Comparison of ENCODE assay signal across 27 cellular contexts in the genomic region with DNA sequence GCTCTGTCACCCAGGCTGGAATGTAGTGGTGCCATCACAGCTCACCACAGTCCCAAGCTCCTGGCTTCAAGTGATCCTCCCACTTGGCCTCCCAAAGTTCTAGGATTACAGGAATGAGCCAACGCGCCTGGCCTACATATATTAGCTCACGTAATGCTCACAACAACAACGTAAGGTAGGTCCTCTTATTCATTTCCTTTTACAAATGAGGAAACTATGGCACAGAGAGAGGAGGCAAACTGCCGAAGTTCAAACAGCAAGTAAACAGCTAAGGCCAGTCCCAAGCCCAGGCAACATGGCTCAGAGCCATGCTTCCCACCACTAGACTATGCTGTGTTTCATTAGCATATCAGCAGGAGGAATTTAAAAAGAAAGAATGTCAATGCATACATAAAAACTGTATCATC.
A peak's percentile ranks its signal among the peaks of the same experiment; 100 is the strongest.
DNase-seq lines count a peak whose midpoint lies in the region; ATAC-seq and TF ChIP-seq lines count a peak whose summit lies in the region.
"Had no signal": no experiment of that assay in that cellular context is flagged by ENCODE, and none has a peak within 500 bp of the region (broad histone marks: within the 10 kb centered on the region; RNA-seq: fewer than 3 reads in every experiment).

No MANE protein-coding gene starts in this region.

- DNase-seq in MCF 10A (ENCODE audit: unreplicated experiment): peak; percentile 33
- DNase-seq in mammary epithelial cell: no peak
- no peak for DNase-seq in endodermal cell
- DNase-seq in left colon: peak; percentile 41 to 59
- DNase-seq in SW480 (ENCODE audit: low spot score): no peak
- DNase-seq in mesenteric fat pad (ENCODE audit: low spot score): no peak
- DNase-seq: activated CD4-positive, alpha-beta T cell treated with anti-CD3 and anti-CD28 coated beads for 4 hours; activated CD8-positive, alpha-beta memory T cell treated with anti-CD3 and anti-CD28 coated beads for 24 hours; activated effector memory CD4-positive, alpha-beta T cell treated with Interleukin-2 at 50 U/mL for 16 hours; activated naive CD8-positive, alpha-beta T cell treated with anti-CD3 and anti-CD28 coated beads, Interleukin-2, amount 10 ng/mL, durations not matched to agents 7 days and 5 days; BE2C; central memory CD4-positive, alpha-beta T cell; dermis blood vessel endothelial cell; DMS79 treated with DMSO at 0.1 percent for 48 hours; glutamatergic neuron; HCEC 1CT; NCI-H1694; NCI-H510A; stimulated activated naive CD4-positive, alpha-beta T cell treated with Interleukin-2 at 50 U/mL for 16 hours; testis; uterus had no signal

- H3K4me2 ChIP-seq in mammary epithelial cell (ENCODE audit: insufficient read depth, low read depth, low read length): no peak overlapping the region

- H3K4me3 Mint-ChIP-seq in MCF 10A (ENCODE audit: unreplicated experiment): no peak overlapping the region
- no peak overlapping the region for H3K4me3 Mint-ChIP-seq in endodermal cell
- H3K4me3 Mint-ChIP-seq: activated naive CD8-positive, alpha-beta T cell treated with anti-CD3 and anti-CD28 coated beads, Interleukin-2, amount 10 ng/mL, durations not matched to agents 7 days and 5 days; T-helper 1 cell treated with Interleukin-12 subunit alpha and Interleukin-12 subunit beta and Interleukin-4 antibody, amounts not matched to agents 30 μg/mL and 1 μg/mL, for 36 hours had no signal

- 98% methylated on average over 5 of the region's 5 CpGs for WGBS in mammary epithelial cell (ENCODE audit: low coverage, missing lambda C conversion rate)
- 91 to 100% methylated on average over 4 to 5 of the region's 5 CpGs for WGBS in endodermal cell (ENCODE audit: insufficient coverage in 1 of 2, insufficient read length in 1 of 2), 2 experiments

- H3K27ac ChIP-seq in mammary epithelial cell (ENCODE audit: insufficient read depth, low read depth, low read length) (no peak overlapping the region), endodermal cell (ENCODE audit: low read depth, low read length) (no peak overlapping the region)
- H3K27ac ChIP-seq: ascending aorta, HL-60, prostate gland, testis, uterus had no signal

- TF ChIP-seq CTCF in MCF 10A (IDR thresholded peaks at IDR 0.05; ENCODE audit: unreplicated experiment) (no peak), mammary epithelial cell (conservative IDR thresholded peaks at IDR 0.05 in 1 of 2, IDR thresholded peaks at IDR 0.05 in 1 of 2; ENCODE audit: extremely low read depth in 1 of 2, insufficient read depth in 1 of 2, low read depth in 1 of 2, low read length in 2 of 2) (no peak), endodermal cell (conservative IDR thresholded peaks at IDR 0.05) (no peak)

- POLR2A ChIA-PET in MCF 10A (lab: Yijun Ruan, JAX): interaction anchor here (1.3 to 6.7 kb wide), 6 partner anchors 9 to 108 kb away, joined by 4 to 70 read pairs (median 14); no protein-coding TSS in a partner anchor

- H3K79me2 ChIP-seq in mammary epithelial cell (ENCODE audit: insufficient read depth, low read length): no peaks in the 10 kb centered on the region

- H3K4me1 Mint-ChIP-seq in MCF 10A (ENCODE audit: insufficient read depth, unreplicated experiment) (peaks cover 41% of the 10 kb centered on the region), endodermal cell (peaks cover 49% of the 10 kb centered on the region)
- H3K4me1 Mint-ChIP-seq: activated naive CD8-positive, alpha-beta T cell treated with anti-CD3 and anti-CD28 coated beads, Interleukin-2, amount 10 ng/mL, durations not matched to agents 7 days and 5 days had no signal

- H3K27me3 ChIP-seq in mammary epithelial cell (ENCODE audit: insufficient read depth, low read length) (no peaks in the 10 kb centered on the region), endodermal cell (ENCODE audit: control insufficient read depth, insufficient read depth, low read length, poor library complexity, severe bottlenecking) (no peaks in the 10 kb centered on the region)
- H3K27me3 ChIP-seq: ascending aorta, BE2C, testis, uterus had no signal

- intact Hi-C loops in MCF 10A (cut with micrococcal nuclease): no loop called here
- intact Hi-C loops in mammary epithelial cell (cut with micrococcal nuclease): loop anchor here (5.0 kb wide), 2 partner anchors 33 to 143 kb away; no protein-coding TSS in a partner anchor
- intact Hi-C loops in left colon (cut with DNase I, micrococcal nuclease): no loop called here

- no peak overlapping the region for H3K9ac ChIP-seq in mammary epithelial cell (ENCODE audit: insufficient read depth, low read length)
- H3K9ac ChIP-seq in endodermal cell (ENCODE audit: extremely low read depth, low read length, poor library complexity, severe bottlenecking): no peak overlapping the region

- H3K9me3 ChIP-seq in mammary epithelial cell (replicated peaks; ENCODE audit: insufficient read depth, low read length) (no peaks in the 10 kb centered on the region), endodermal cell (ENCODE audit: control insufficient read depth, low read length) (no peaks in the 10 kb centered on the region)
- H3K9me3 ChIP-seq: ascending aorta, BE2C, prostate gland, testis, uterus had no signal

- H3K9me3 Mint-ChIP-seq in MCF 10A (ENCODE audit: unreplicated experiment): peaks cover 3% of the 10 kb centered on the region
- H3K9me3 Mint-ChIP-seq in endodermal cell: peaks cover under 1% of the 10 kb centered on the region
- H3K9me3 Mint-ChIP-seq: activated naive CD8-positive, alpha-beta T cell treated with anti-CD3 and anti-CD28 coated beads, Interleukin-2, amount 10 ng/mL, durations not matched to agents 7 days and 5 days; T-helper 1 cell treated with Interleukin-12 subunit alpha and Interleukin-12 subunit beta and Interleukin-4 antibody, amounts not matched to agents 30 μg/mL and 1 μg/mL, for 36 hours had no signal

- H3K27me3 Mint-ChIP-seq in MCF 10A (ENCODE audit: insufficient read depth, unreplicated experiment): no peaks in the 10 kb centered on the region
- H3K27me3 Mint-ChIP-seq in endodermal cell (ENCODE audit: insufficient read depth): no peaks in the 10 kb centered on the region
- H3K27me3 Mint-ChIP-seq: activated naive CD8-positive, alpha-beta T cell treated with anti-CD3 and anti-CD28 coated beads, Interleukin-2, amount 10 ng/mL, durations not matched to agents 7 days and 5 days had no signal

- H3K27ac Mint-ChIP-seq in MCF 10A (ENCODE audit: low read depth, unreplicated experiment) (peak overlapping the region; percentile 79), endodermal cell (peak overlapping the region; percentile 95)
- H3K27ac Mint-ChIP-seq: activated naive CD8-positive, alpha-beta T cell treated with anti-CD3 and anti-CD28 coated beads, Interleukin-2, amount 10 ng/mL, durations not matched to agents 7 days and 5 days; T-helper 1 cell treated with Interleukin-12 subunit alpha and Interleukin-12 subunit beta and Interleukin-4 antibody, amounts not matched to agents 30 μg/mL and 1 μg/mL, for 36 hours had no signal

- no peaks in the 10 kb centered on the region for H4K20me1 ChIP-seq in mammary epithelial cell (ENCODE audit: insufficient read depth, low read length)

- dilution Hi-C loops in mammary epithelial cell (cut with HindIII; ENCODE audit: low sequenced_read_pairs): no loop called here

- peaks cover 17% of the 10 kb centered on the region for H3K36me3 Mint-ChIP-seq in MCF 10A (ENCODE audit: insufficient read depth, unreplicated experiment)
- H3K36me3 Mint-ChIP-seq in endodermal cell (ENCODE audit: low read depth): peaks cover under 1% of the 10 kb centered on the region
- H3K36me3 Mint-ChIP-seq: activated naive CD8-positive, alpha-beta T cell treated with anti-CD3 and anti-CD28 coated beads, Interleukin-2, amount 10 ng/mL, durations not matched to agents 7 days and 5 days had no signal

- in situ Hi-C loops in mammary epithelial cell (cut with MboI; ENCODE audit: low sequenced_read_pairs in 2 of 2): no loop called here

- CTCF ChIA-PET in MCF 10A (lab: Yijun Ruan, JAX) (interaction anchor here (0.6 to 1.7 kb wide), 6 partner anchors 9 to 66 kb away, joined by 3 to 8 read pairs (median 4); no protein-coding TSS in a partner anchor), mammary epithelial cell (lab: Charles Lee; ENCODE audit: low non-redundant PET) (no interaction called here)

- H2AFZ ChIP-seq in mammary epithelial cell (ENCODE audit: low read depth, low read length): no peak overlapping the region

- H3K4me3 ChIP-seq in mammary epithelial cell (replicated peaks in 1 of 3; ENCODE audit: insufficient read depth in 1 of 3, low read depth in 2 of 3, low read length in 3 of 3): no peak overlapping the region
- peak overlapping the region; percentile 6 for H3K4me3 ChIP-seq in endodermal cell (ENCODE audit: low read length)
- H3K4me3 ChIP-seq: ascending aorta, prostate gland, testis, uterus had no signal

- ATAC-seq in left colon: peak; percentile 34
- no peak for ATAC-seq in HG03565 (IDR thresholded peaks at IDR 0.05; ENCODE audit: unreplicated experiment)
- ATAC-seq in HG03039 (IDR thresholded peaks at IDR 0.05; ENCODE audit: unreplicated experiment): no peak

- peaks cover 23% of the 10 kb centered on the region for H3K4me1 ChIP-seq in mammary epithelial cell (ENCODE audit: insufficient read depth, low read length)
- peaks cover 13% of the 10 kb centered on the region for H3K4me1 ChIP-seq in endodermal cell (ENCODE audit: control insufficient read depth, insufficient read depth, low read length)
- H3K4me1 ChIP-seq: ascending aorta, BE2C, prostate gland, testis, uterus had no signal

- BruUV-seq in MCF 10A (replicated peaks; lab: Mats Ljungman, UMichigan): no TSS peak
- BruUV-seq in mammary epithelial cell (replicated peaks; lab: Mats Ljungman, UMichigan): no TSS peak

- H3K36me3 ChIP-seq in mammary epithelial cell (ENCODE audit: insufficient read depth, low read length): no peaks in the 10 kb centered on the region
- no peaks in the 10 kb centered on the region for H3K36me3 ChIP-seq in endodermal cell (ENCODE audit: control insufficient read depth, insufficient read depth, low read length)
- H3K36me3 ChIP-seq: ascending aorta, BE2C, prostate gland, uterus had no signal

Comparison
In these comparisons a context has a peak if more than half of its experiments do, and no peak if none do; other contexts are left out.
1. DNase-seq: peak in MCF 10A (single experiment) and left colon (2 of 2); none in mammary epithelial cell (single experiment), endodermal cell (single experiment), SW480 (single experiment) and mesenteric fat pad (single experiment).